Comparison of ENCODE assay signal across 21 cellular contexts in genomic region chr10:60806951-60807350, GRCh38.
"Had no signal": no experiment of that assay in that cellular context is flagged by ENCODE, and none has a peak within 500 bp of the region (broad histone marks: within the 10 kb centered on the region; RNA-seq: fewer than 3 reads in every experiment).

No MANE protein-coding gene starts in this region.

- H3K4me1 Mint-ChIP-seq: immature natural killer cell, memory B cell had no signal

- H3K79me2 ChIP-seq: parathyroid adenoma had no signal

- H3K9me3 Mint-ChIP-seq: endodermal cell; immature natural killer cell; memory B cell; natural killer cell treated with Interleukin-12 subunit alpha and Interleukin-12 subunit beta and Interleukin-15 and Interleukin-18, amount 100 ng/mL, for 72 hours had no signal

- H3K27ac ChIP-seq: colonic mucosa, foreskin keratinocyte, left ventricle myocardium inferior, lower lobe of right lung, parathyroid adenoma, prostate gland, right lobe of liver, stomach had no signal

- H3K4me3 ChIP-seq: colonic mucosa, left ventricle myocardium inferior, lower lobe of right lung, prostate gland, right lobe of liver, stomach had no signal

- H2AFZ ChIP-seq: parathyroid adenoma had no signal

- H3K36me3 Mint-ChIP-seq: immature natural killer cell; memory B cell; natural killer cell treated with Interleukin-12 subunit alpha and Interleukin-12 subunit beta and Interleukin-15 and Interleukin-18, amount 100 ng/mL, for 72 hours had no signal

- H3K4me1 ChIP-seq: colonic mucosa, prostate gland, right lobe of liver had no signal

- H3K27me3 ChIP-seq: colonic mucosa, foreskin keratinocyte, right lobe of liver, stomach had no signal

- H3K36me3 ChIP-seq: colonic mucosa, left ventricle myocardium inferior, lower lobe of right lung, prostate gland, right lobe of liver, stomach had no signal

- H3K9me3 ChIP-seq: colonic mucosa, left ventricle myocardium inferior, lower lobe of right lung, prostate gland, right lobe of liver, stomach had no signal

- H3K27ac Mint-ChIP-seq: endodermal cell; immature natural killer cell; memory B cell; natural killer cell treated with Interleukin-12 subunit alpha and Interleukin-12 subunit beta and Interleukin-15 and Interleukin-18, amount 100 ng/mL, for 72 hours had no signal

- ATAC-seq: foreskin keratinocyte; left cardiac atrium; lower lobe of right lung; natural killer cell treated with Interleukin-12 subunit alpha and Interleukin-12 subunit beta and Interleukin-15 and Interleukin-18, amount 100 ng/mL, for 72 hours; right lobe of liver had no signal

- H3K27me3 Mint-ChIP-seq: memory B cell; natural killer cell treated with Interleukin-12 subunit alpha and Interleukin-12 subunit beta and Interleukin-15 and Interleukin-18, amount 100 ng/mL, for 72 hours had no signal

- H3K9ac ChIP-seq: parathyroid adenoma had no signal

- H3K4me3 Mint-ChIP-seq: endodermal cell; immature natural killer cell; memory B cell; natural killer cell treated with Interleukin-12 subunit alpha and Interleukin-12 subunit beta and Interleukin-15 and Interleukin-18, amount 100 ng/mL, for 72 hours had no signal

- DNase-seq: colonic mucosa; effector CD4-positive, alpha-beta T cell; endodermal cell; erythroblast; foreskin keratinocyte; immature natural killer cell; kidney; left cardiac atrium; left ventricle myocardium inferior; lower lobe of right lung; midbrain; retina; right lobe of liver; stimulated activated CD4-positive, alpha-beta T cell treated with anti-CD3 and anti-CD28 coated beads, Interleukin-2, amount 100 ng/mL, for 24 hours; stimulated activated naive CD4-positive, alpha-beta T cell; stomach; substantia nigra had no signal
